Comparison of ENCODE assay signal across 19 cellular contexts in genomic region chr14:30214014-30214413, GRCh38.
DNase-seq lines count a peak whose midpoint lies in the region; ATAC-seq and TF ChIP-seq lines count a peak whose summit lies in the region.
"Had no signal": no experiment of that assay in that cellular context is flagged by ENCODE, and none has a peak within 500 bp of the region (broad histone marks: within the 10 kb centered on the region; RNA-seq: fewer than 3 reads in every experiment).

No MANE protein-coding gene starts in this region.

- TF ChIP-seq CTCF in SK-N-SH (IDR thresholded peaks at IDR 0.05) (no peak), fibroblast of mammary gland (conservative IDR thresholded peaks at IDR 0.05; ENCODE audit: control insufficient read depth, insufficient read depth, low read depth, low read length) (no peak), thoracic aorta (IDR thresholded peaks at IDR 0.05) (no peak)

- 0 out of 4 replicates have a peak, but pooled peaks cover 0 to 5% of the 10 kb centered on the region in 2 experiments for H3K4me1 ChIP-seq in SK-N-SH (ENCODE audit: control insufficient read depth in 1 of 2, insufficient read depth in 2 of 2, low read depth in 1 of 2, low read length in 1 of 2)
- peaks cover 27% of the 10 kb centered on the region for H3K4me1 ChIP-seq in adipocyte (ENCODE audit: control insufficient read depth, insufficient read depth, low read length)
- no peaks in the 10 kb centered on the region for H3K4me1 ChIP-seq in thoracic aorta (ENCODE audit: control insufficient read depth in 1 of 2, low read depth in 2 of 2)
- H3K4me1 ChIP-seq: colonic mucosa, lower lobe of right lung, psoas muscle, thyroid gland had no signal

- no peaks in the 10 kb centered on the region for H4K20me1 ChIP-seq in SK-N-SH (ENCODE audit: insufficient read depth)

- 34% methylated on average over 3 of the region's 3 CpGs for WGBS in SK-N-SH (ENCODE audit: low lambda C conversion rate)

- TF ChIP-seq EP300 in SK-N-SH (IDR thresholded peaks at IDR 0.05; ENCODE audit: borderline replicate concordance in 1 of 2, low read depth in 1 of 2, low read length in 1 of 2) = no peak

- H3K9ac ChIP-seq in SK-N-SH = no peak overlapping the region
- H3K9ac ChIP-seq in adipocyte (ENCODE audit: low read length) = peak overlapping the region; percentile 64

- H3K79me2 ChIP-seq in SK-N-SH (ENCODE audit: insufficient read depth) = no peaks in the 10 kb centered on the region

- no peak overlapping the region for H3K27ac ChIP-seq in SK-N-SH (ENCODE audit: low read depth in 2 of 2, low read length in 1 of 2)
- no peak overlapping the region for H3K27ac ChIP-seq in thoracic aorta
- H3K27ac ChIP-seq: 22Rv1, ascending aorta, colonic mucosa, lower lobe of right lung, psoas muscle, thyroid gland had no signal

- H3K27me3 ChIP-seq in SK-N-SH (ENCODE audit: insufficient read depth) = peaks cover 9% of the 10 kb centered on the region; the same call in 1 of the 2 replicates
- no peaks in the 10 kb centered on the region for H3K27me3 ChIP-seq in adipocyte (replicated peaks; ENCODE audit: control insufficient read depth, insufficient read depth, low read length)
- H3K27me3 ChIP-seq in thoracic aorta (replicated peaks; ENCODE audit: insufficient read depth) = no peaks in the 10 kb centered on the region
- H3K27me3 ChIP-seq: ascending aorta, colonic mucosa, thyroid gland had no signal

- no peaks in the 10 kb centered on the region for H3K9me3 ChIP-seq in SK-N-SH
- no peaks in the 10 kb centered on the region for H3K9me3 ChIP-seq in adipocyte (ENCODE audit: control insufficient read depth, low read length)
- no peaks in the 10 kb centered on the region for H3K9me3 ChIP-seq in thoracic aorta
- H3K9me3 ChIP-seq: ascending aorta, colonic mucosa, lower lobe of right lung, psoas muscle, thyroid gland had no signal

- ATAC-seq in SK-N-SH treated with all-trans-retinoic acid at 6 μM for 48 hours (no peak), thoracic aorta (ENCODE audit: insufficient number of reproducible peaks, low FRiP score, low read depth) (no peak), HG02610 (IDR thresholded peaks at IDR 0.05; ENCODE audit: unreplicated experiment) (no peak)
- ATAC-seq: activated T-cell treated with anti-CD3 and anti-CD28 coated beads, Interleukin-2, amount 50 U/mL, for 72 hours; HCT116 had no signal

- no peaks in the 10 kb centered on the region for H3F3A ChIP-seq in SK-N-SH (replicated peaks; ENCODE audit: insufficient read depth)

- H3K9me2 ChIP-seq in SK-N-SH = no peaks in the 10 kb centered on the region

- H3K36me3 ChIP-seq in SK-N-SH (replicated peaks in 1 of 2; ENCODE audit: control insufficient read depth in 1 of 2, insufficient read depth in 2 of 2, low read length in 1 of 2) (no peaks in the 10 kb centered on the region), adipocyte (ENCODE audit: control insufficient read depth, insufficient read depth, low read length, severe bottlenecking) (no peaks in the 10 kb centered on the region), thoracic aorta (no peaks in the 10 kb centered on the region)
- H3K36me3 ChIP-seq: ascending aorta, colonic mucosa, lower lobe of right lung, thyroid gland had no signal

- no peak overlapping the region for H3K4me2 ChIP-seq in SK-N-SH

- POLR2A ChIA-PET in SK-N-SH (lab: Yijun Ruan, JAX) = no interaction called here

- H3K4me3 ChIP-seq in SK-N-SH (ENCODE audit: low read depth in 2 of 2, low read length in 1 of 2) = no peak overlapping the region
- H3K4me3 ChIP-seq in adipocyte (ENCODE audit: low read length) = peak overlapping the region; percentile 45
- H3K4me3 ChIP-seq in fibroblast of mammary gland (ENCODE audit: control insufficient read depth, low read depth, low read length) = no peak overlapping the region
- peak overlapping the region; percentile 49 for H3K4me3 ChIP-seq in thoracic aorta
- H3K4me3 ChIP-seq: colonic mucosa, lower lobe of right lung, psoas muscle, thyroid gland had no signal

- H2AFZ ChIP-seq in SK-N-SH (ENCODE audit: low read depth) = 0 out of 2 replicates have a peak overlapping the region, but pooled peaks have one; percentile 30

- CTCF ChIA-PET in SK-N-SH (lab: Yijun Ruan, JAX) = interaction anchor here (0.7 to 3.6 kb wide), 13 partner anchors 9 to 1459 kb away, joined by 3 to 45 read pairs (median 6); no protein-coding TSS in a partner anchor

- DNase-seq in SK-N-SH (no peak), adipocyte (ENCODE audit: low read depth) (peak; percentile 30), fibroblast of mammary gland (ENCODE audit: low read depth) (peak; percentile 82), thoracic aorta (ENCODE audit: low spot score) (no peak), NCI-H1417 treated with DMSO at 0.1 percent for 48 hours (lab: John Stamatoyannopoulos, UW) (no peak)
- no peak for DNase-seq in activated CD8-positive, alpha-beta memory T cell treated with anti-CD3 and anti-CD28 coated beads, Interleukin-2, amount 50 U/mL, for 48 hours
- DNase-seq: colonic mucosa; lower lobe of right lung; psoas muscle; SIG-M5; stimulated activated CD4-positive, alpha-beta T cell treated with anti-CD3 and anti-CD28 coated beads, Interleukin-4, amount 100 ng/mL, for 24 hours; stimulated activated naive CD4-positive, alpha-beta T cell treated with Interleukin-2 at 50 U/mL for 16 hours; thyroid gland had no signal

- no peak for TF ChIP-seq RAD21 in SK-N-SH (IDR thresholded peaks at IDR 0.05; ENCODE audit: low read length)

TF ChIP-seq in SK-N-SH, 30 proteins besides CTCF, POLR2A, EP300 and RAD21:
- no peak for TF ChIP-seq EZH2phosphoT487 (IDR thresholded peaks at IDR 0.05; ENCODE audit: borderline replicate concordance, low read depth)
- TF ChIP-seq TAF1 (IDR thresholded peaks at IDR 0.05; ENCODE audit: borderline replicate concordance, low read depth, low read length) = no peak
- no peak for TF ChIP-seq MEF2A (IDR thresholded peaks at IDR 0.05; ENCODE audit: borderline replicate concordance, low read depth)
TF ChIP-seq in SK-N-SH: peak in this region for 0.

TF ChIP-seq in SK-N-SH treated with all-trans-retinoic acid at 6 μM for 48 hours, 23 proteins besides CTCF, POLR2A, EP300 and RAD21 (continues in another document):
- no peak for TF ChIP-seq ISL1 (CRISPR knock-in tag; IDR thresholded peaks at IDR 0.05)
- no peak for TF ChIP-seq PPARA (CRISPR knock-in tag; IDR thresholded peaks at IDR 0.05; ENCODE audit: borderline replicate concordance)
- TF ChIP-seq, protein P1, sequence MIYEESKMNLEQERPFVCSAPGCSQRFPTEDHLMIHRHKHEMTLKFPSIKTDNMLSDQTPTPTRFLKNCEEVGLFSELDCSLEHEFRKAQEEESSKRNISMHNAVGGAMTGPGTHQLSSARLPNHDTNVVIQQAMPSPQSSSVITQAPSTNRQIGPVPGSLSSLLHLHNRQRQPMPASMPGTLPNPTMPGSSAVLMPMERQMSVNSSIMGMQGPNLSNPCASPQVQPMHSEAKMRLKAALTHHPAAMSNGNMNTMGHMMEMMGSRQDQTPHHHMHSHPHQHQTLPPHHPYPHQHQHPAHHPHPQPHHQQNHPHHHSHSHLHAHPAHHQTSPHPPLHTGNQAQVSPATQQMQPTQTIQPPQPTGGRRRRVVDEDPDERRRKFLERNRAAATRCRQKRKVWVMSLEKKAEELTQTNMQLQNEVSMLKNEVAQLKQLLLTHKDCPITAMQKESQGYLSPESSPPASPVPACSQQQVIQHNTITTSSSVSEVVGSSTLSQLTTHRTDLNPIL (CRISPR knock-in tag; IDR thresholded peaks at IDR 0.05; ENCODE audit: low read depth) = no peak
- TF ChIP-seq, protein P2, sequence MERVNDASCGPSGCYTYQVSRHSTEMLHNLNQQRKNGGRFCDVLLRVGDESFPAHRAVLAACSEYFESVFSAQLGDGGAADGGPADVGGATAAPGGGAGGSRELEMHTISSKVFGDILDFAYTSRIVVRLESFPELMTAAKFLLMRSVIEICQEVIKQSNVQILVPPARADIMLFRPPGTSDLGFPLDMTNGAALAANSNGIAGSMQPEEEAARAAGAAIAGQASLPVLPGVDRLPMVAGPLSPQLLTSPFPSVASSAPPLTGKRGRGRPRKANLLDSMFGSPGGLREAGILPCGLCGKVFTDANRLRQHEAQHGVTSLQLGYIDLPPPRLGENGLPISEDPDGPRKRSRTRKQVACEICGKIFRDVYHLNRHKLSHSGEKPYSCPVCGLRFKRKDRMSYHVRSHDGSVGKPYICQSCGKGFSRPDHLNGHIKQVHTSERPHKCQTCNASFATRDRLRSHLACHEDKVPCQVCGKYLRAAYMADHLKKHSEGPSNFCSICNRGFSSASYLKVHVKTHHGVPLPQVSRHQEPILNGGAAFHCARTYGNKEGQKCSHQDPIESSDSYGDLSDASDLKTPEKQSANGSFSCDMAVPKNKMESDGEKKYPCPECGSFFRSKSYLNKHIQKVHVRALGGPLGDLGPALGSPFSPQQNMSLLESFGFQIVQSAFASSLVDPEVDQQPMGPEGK (CRISPR knock-in tag; IDR thresholded peaks at IDR 0.05; ENCODE audit: borderline replicate concordance) = no peak
- TF ChIP-seq GLIS3 (CRISPR knock-in tag; IDR thresholded peaks at IDR 0.05) = no peak
- TF ChIP-seq TOX (CRISPR knock-in tag; IDR thresholded peaks at IDR 0.05; ENCODE audit: borderline replicate concordance) = no peak
- TF ChIP-seq BACH2 (CRISPR knock-in tag; IDR thresholded peaks at IDR 0.05; ENCODE audit: borderline replicate concordance) = no peak
- TF ChIP-seq, protein P3, sequence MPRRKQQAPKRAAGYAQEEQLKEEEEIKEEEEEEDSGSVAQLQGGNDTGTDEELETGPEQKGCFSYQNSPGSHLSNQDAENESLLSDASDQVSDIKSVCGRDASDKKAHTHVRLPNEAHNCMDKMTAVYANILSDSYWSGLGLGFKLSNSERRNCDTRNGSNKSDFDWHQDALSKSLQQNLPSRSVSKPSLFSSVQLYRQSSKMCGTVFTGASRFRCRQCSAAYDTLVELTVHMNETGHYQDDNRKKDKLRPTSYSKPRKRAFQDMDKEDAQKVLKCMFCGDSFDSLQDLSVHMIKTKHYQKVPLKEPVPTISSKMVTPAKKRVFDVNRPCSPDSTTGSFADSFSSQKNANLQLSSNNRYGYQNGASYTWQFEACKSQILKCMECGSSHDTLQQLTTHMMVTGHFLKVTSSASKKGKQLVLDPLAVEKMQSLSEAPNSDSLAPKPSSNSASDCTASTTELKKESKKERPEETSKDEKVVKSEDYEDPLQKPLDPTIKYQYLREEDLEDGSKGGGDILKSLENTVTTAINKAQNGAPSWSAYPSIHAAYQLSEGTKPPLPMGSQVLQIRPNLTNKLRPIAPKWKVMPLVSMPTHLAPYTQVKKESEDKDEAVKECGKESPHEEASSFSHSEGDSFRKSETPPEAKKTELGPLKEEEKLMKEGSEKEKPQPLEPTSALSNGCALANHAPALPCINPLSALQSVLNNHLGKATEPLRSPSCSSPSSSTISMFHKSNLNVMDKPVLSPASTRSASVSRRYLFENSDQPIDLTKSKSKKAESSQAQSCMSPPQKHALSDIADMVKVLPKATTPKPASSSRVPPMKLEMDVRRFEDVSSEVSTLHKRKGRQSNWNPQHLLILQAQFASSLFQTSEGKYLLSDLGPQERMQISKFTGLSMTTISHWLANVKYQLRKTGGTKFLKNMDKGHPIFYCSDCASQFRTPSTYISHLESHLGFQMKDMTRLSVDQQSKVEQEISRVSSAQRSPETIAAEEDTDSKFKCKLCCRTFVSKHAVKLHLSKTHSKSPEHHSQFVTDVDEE (CRISPR knock-in tag; IDR thresholded peaks at IDR 0.05) = no peak
- TF ChIP-seq CSDC2 (CRISPR knock-in tag; IDR thresholded peaks at IDR 0.05) = no peak

Comparison
In these comparisons a context has a peak if more than half of its experiments do, and no peak if none do; other contexts are left out.
1. DNase-seq: peak in adipocyte (single experiment) and fibroblast of mammary gland (single experiment); none in SK-N-SH (single experiment), thoracic aorta (single experiment), NCI-H1417 treated with DMSO at 0.1 percent for 48 hours (single experiment) and activated CD8-positive, alpha-beta memory T cell treated with anti-CD3 and anti-CD28 coated beads, Interleukin-2, amount 50 U/mL, for 48 hours (single experiment).
2. H3K4me3 ChIP-seq: peak in adipocyte (single experiment) and thoracic aorta (single experiment); none in SK-N-SH (0 of 2) and fibroblast of mammary gland (single experiment).